In the genomic region with DNA sequence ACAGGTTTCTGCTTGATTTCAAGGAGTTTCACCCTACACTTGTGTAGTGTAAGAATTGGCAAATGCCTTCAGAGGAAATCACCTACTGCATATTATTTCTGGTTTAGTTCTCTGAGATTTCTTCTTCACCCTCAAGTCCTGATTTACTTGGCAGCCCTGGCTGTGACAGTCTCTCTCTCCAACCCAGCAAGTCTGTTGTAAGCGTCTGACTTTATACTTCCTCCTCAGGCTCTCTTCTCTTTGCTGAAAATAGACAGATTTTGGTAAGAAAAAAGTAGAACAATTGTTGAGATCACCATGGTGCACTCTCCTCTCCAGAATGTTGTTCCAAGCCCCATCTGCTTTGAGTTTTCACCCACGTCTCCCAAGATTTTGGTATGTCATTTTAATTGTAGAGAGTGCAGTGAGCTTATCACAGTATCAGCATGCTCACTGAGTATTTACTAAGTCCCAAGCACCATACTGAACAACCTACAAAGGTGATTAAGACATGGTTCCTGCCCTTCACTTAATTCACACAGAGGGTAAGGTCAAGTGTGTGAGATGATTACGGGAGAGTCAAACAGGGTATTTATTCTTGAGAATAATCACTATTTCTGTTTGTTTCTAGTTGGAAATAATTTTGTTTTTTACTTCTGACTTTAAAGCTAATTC, we compare ENCODE assay signal across 26 cellular contexts.
DNase-seq lines count a peak whose midpoint lies in the region; ATAC-seq, FAIRE-seq and TF ChIP-seq lines count a peak whose summit lies in the region.
"Had no signal": no experiment of that assay in that cellular context is flagged by ENCODE, and none has a peak within 500 bp of the region (broad histone marks: within the 10 kb centered on the region; RNA-seq: fewer than 3 reads in every experiment).

No MANE protein-coding gene starts in this region.

- H3K56ac ChIP-seq in H9 (ENCODE audit: insufficient read length, low read depth, low read length): no peak overlapping the region

- H3K4me1 Mint-ChIP-seq in H9: 0 out of 4 replicates have a peak, but pooled peaks cover 0 to 3% of the 10 kb centered on the region in 2 experiments
- H3K4me1 Mint-ChIP-seq in activated CD4-positive, alpha-beta T cell treated with anti-CD3 and anti-CD28 coated beads, Interleukin-2, amount 10 ng/mL, durations not matched to agents 24 days and 14 days: no peaks in the 10 kb centered on the region
- H3K4me1 Mint-ChIP-seq: B cell, T-cell had no signal

- H2BK12ac ChIP-seq in H9 (ENCODE audit: insufficient read length, low read depth, low read length): no peak overlapping the region

- no peak for DNase-seq in H9
- peak; percentile 56 for DNase-seq in NOMO-1 treated with dmso at 0.1 percent for 144 hours (lab: John Stamatoyannopoulos, UW; ENCODE audit: unreplicated experiment)
- peak; percentile 48 for DNase-seq in middle frontal gyrus (ENCODE audit: extremely low spot score, low spot score)
- DNase-seq in urothelium cell line (ENCODE audit: low spot score): no peak
- no peak for DNase-seq in activated CD4-positive, alpha-beta T cell treated with anti-CD3 and anti-CD28 coated beads, Interleukin-2, amount 10 ng/mL, durations not matched to agents 24 days and 14 days
- DNase-seq in mesenteric fat pad (ENCODE audit: low spot score): no peak
- DNase-seq: Caco-2; CD8-positive, alpha-beta T cell; DMS 273 treated with DMSO at 0.1 percent for 48 hours; DMS79 treated with DMSO at 0.1 percent for 48 hours; GF-D8; H7; Karpas-422; NCI-H1694; NCI-H2029 treated with DMSO at 0.1 percent for 48 hours; NCI-H446 treated with DMSO at 0.1 percent for 48 hours; NCI-H526 treated with DMSO at 0.1 percent for 48 hours; PC-3; SJCRH30; T-cell had no signal

- no peak overlapping the region for H3K18ac ChIP-seq in H9 (ENCODE audit: insufficient read length, low read depth, low read length)

- H2BK20ac ChIP-seq in H9 (ENCODE audit: low read depth, low read length, poor library complexity, severe bottlenecking): no peak overlapping the region

- FAIRE-seq in urothelium cell line (lab: Jason Lieb, UNC): peak; percentile 74
- FAIRE-seq: GM12891, HepG2 had no signal

- ATAC-seq in GM18520 (IDR thresholded peaks at IDR 0.05; ENCODE audit: unreplicated experiment): no peak
- ATAC-seq: CD8-positive, alpha-beta T cell; HepG2; PC-3; SK-N-SH treated with all-trans-retinoic acid at 6 μM for 48 hours; T-cell had no signal

- no peak overlapping the region for H2BK120ac ChIP-seq in H9 (ENCODE audit: low read depth, low read length, poor library complexity, severe bottlenecking)

- no peak overlapping the region for H3K4me2 ChIP-seq in H9 (ENCODE audit: insufficient read depth, insufficient read length, low read length)

- H2AFZ ChIP-seq in H9 (ENCODE audit: low read length): peak overlapping the region; percentile 22

- no peaks in the 10 kb centered on the region for H3K79me2 ChIP-seq in H9 (ENCODE audit: insufficient read depth, low read length)

- no peak overlapping the region for H3K23ac ChIP-seq in H9 (ENCODE audit: insufficient read length, low read depth, low read length)

- H3K23me2 ChIP-seq in H9 (ENCODE audit: insufficient read length, low read depth, low read length, poor library complexity, severe bottlenecking): no peaks in the 10 kb centered on the region

- no peak overlapping the region for H3K4ac ChIP-seq in H9 (ENCODE audit: low read depth, low read length)

- H2BK15ac ChIP-seq in H9 (ENCODE audit: low read depth, low read length): no peak overlapping the region

- H3K9me3 ChIP-seq in H9 (ENCODE audit: control insufficient read depth, low read depth, low read length): no peaks in the 10 kb centered on the region
- H3K9me3 ChIP-seq: SJCRH30 had no signal

- no peak overlapping the region for H2AK5ac ChIP-seq in H9 (ENCODE audit: insufficient read length, low read length)

- no peak overlapping the region for H4K5ac ChIP-seq in H9 (ENCODE audit: insufficient read length, low read depth, low read length)

- H3K4me3 Mint-ChIP-seq in H9: no peak overlapping the region
- no peak overlapping the region for H3K4me3 Mint-ChIP-seq in activated CD4-positive, alpha-beta T cell treated with anti-CD3 and anti-CD28 coated beads, Interleukin-2, amount 10 ng/mL, durations not matched to agents 24 days and 14 days
- H3K4me3 Mint-ChIP-seq: B cell; CD8-positive, alpha-beta T cell; T-cell had no signal

- H3K14ac ChIP-seq in H9 (ENCODE audit: insufficient read depth, low read length): no peak overlapping the region

- H4K91ac ChIP-seq in H9 (ENCODE audit: insufficient read length, low read depth, low read length): no peak overlapping the region

- H3T11ph ChIP-seq in H9 (ENCODE audit: low read length): no peak overlapping the region

- no peaks in the 10 kb centered on the region for H3K27me3 ChIP-seq in H9 (ENCODE audit: insufficient read depth, low read length)
- H3K27me3 ChIP-seq: SJCRH30 had no signal

- no CpG with 5 or more reads among the region's 3 CpGs for WGBS in H9 (ENCODE audit: extremely low coverage, insufficient read length, low lambda C conversion rate)

- H3K9me3 Mint-ChIP-seq in H9: peaks cover 11 to 13% of the 10 kb centered on the region in 2 experiments
- no peaks in the 10 kb centered on the region for H3K9me3 Mint-ChIP-seq in activated CD4-positive, alpha-beta T cell treated with anti-CD3 and anti-CD28 coated beads, Interleukin-2, amount 10 ng/mL, durations not matched to agents 24 days and 14 days

- H4K8ac ChIP-seq in H9 (replicated peaks; ENCODE audit: insufficient read length, low read depth, low read length): no peak overlapping the region

- intact Hi-C loops in activated CD4-positive, alpha-beta T cell treated with anti-CD3 and anti-CD28 coated beads, Interleukin-2, amount 10 ng/mL, durations not matched to agents 24 days and 14 days (cut with micrococcal nuclease): no loop called here

- H3K27ac ChIP-seq in H9 (ENCODE audit: insufficient read length, low read depth, low read length): no peak overlapping the region
- H3K27ac ChIP-seq: C4-2B, SJCRH30 had no signal

- H3K4me1 ChIP-seq in H9 (ENCODE audit: insufficient read depth, low read length): no peaks in the 10 kb centered on the region
- H3K4me1 ChIP-seq: Caco-2, SJCRH30 had no signal

- H3K27me3 Mint-ChIP-seq in H9 (ENCODE audit: low read depth): no peaks in the 10 kb centered on the region
- no peaks in the 10 kb centered on the region for H3K27me3 Mint-ChIP-seq in activated CD4-positive, alpha-beta T cell treated with anti-CD3 and anti-CD28 coated beads, Interleukin-2, amount 10 ng/mL, durations not matched to agents 24 days and 14 days
- H3K27me3 Mint-ChIP-seq: B cell, T-cell had no signal

- no peak overlapping the region for H2BK5ac ChIP-seq in H9 (ENCODE audit: insufficient read length, low read length)

- H3K9ac ChIP-seq in H9 (ENCODE audit: extremely low read depth, insufficient read length, low read length): no peak overlapping the region

- no peak for TF ChIP-seq CTCF in H9 (conservative IDR thresholded peaks at IDR 0.05)

- no peaks in the 10 kb centered on the region for H3K79me1 ChIP-seq in H9 (ENCODE audit: insufficient read depth, low read depth, low read length, poor library complexity, severe bottlenecking)

- peaks cover 5 to 15% (median 7%) of the 10 kb centered on the region in 3 experiments for H3K36me3 Mint-ChIP-seq in H9 (ENCODE audit: insufficient read depth in 1 of 3, low read depth in 3 of 3)
- H3K36me3 Mint-ChIP-seq in activated CD4-positive, alpha-beta T cell treated with anti-CD3 and anti-CD28 coated beads, Interleukin-2, amount 10 ng/mL, durations not matched to agents 24 days and 14 days (ENCODE audit: low read depth): no peaks in the 10 kb centered on the region
- H3K36me3 Mint-ChIP-seq: CD8-positive, alpha-beta T cell; T-cell had no signal

- H4K20me1 ChIP-seq in H9 (ENCODE audit: control insufficient read depth, insufficient read depth, insufficient read length): no peaks in the 10 kb centered on the region

- no peak overlapping the region; a peak in 1 of 7 replicates for H3K27ac Mint-ChIP-seq in H9
- H3K27ac Mint-ChIP-seq in activated CD4-positive, alpha-beta T cell treated with anti-CD3 and anti-CD28 coated beads, Interleukin-2, amount 10 ng/mL, durations not matched to agents 24 days and 14 days: no peak overlapping the region
- H3K27ac Mint-ChIP-seq: B cell; CD8-positive, alpha-beta T cell; T-cell had no signal

Comparison
In these comparisons a context has a peak if more than half of its experiments do, and no peak if none do; other contexts are left out.
1. DNase-seq: peak in NOMO-1 treated with dmso at 0.1 percent for 144 hours (single experiment) and middle frontal gyrus (single experiment); none in H9 (single experiment), urothelium cell line (single experiment), activated CD4-positive, alpha-beta T cell treated with anti-CD3 and anti-CD28 coated beads, Interleukin-2, amount 10 ng/mL, durations not matched to agents 24 days and 14 days (single experiment) and mesenteric fat pad (single experiment).